1 cellular context compared by ENCODE assay signal in the genomic region with DNA sequence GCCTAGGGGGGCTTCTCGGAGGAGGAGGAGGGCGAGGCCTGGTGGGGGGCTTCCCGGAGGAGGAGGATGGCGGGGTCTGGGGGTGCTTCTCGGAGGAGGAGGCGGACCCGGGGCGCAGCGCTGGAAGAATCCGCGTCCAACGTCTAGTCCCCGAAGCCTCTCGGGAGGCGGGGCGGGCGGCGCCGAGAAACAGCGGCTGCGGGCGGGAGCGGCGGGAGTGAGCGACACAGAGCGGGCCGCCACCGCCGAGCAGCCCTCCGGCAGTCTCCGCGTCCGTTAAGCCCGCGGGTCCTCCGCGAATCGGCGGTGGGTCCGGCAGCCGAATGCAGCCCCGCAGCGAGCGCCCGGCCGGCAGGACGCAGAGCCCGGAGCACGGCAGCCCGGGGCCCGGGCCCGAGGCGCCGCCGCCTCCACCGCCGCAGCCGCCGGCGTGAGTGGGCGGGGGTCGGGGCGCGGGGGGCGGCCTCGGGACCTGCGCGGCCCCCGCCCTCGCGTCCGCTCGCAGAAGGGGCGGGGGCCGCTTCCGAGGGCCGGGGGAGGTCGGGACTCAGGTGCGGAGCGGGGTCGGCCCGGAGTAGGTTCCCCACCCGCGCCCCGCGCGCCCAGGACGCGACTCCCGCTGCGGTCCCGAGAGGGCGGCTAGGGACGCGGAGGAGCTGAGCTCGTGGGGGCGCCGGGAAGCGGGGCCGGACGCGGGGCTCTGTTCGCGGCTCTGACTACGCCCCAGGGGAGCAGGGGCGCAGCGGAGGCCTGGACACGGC.
A peak's percentile ranks its signal among the peaks of the same experiment; 100 is the strongest.
TF ChIP-seq lines count a peak whose summit lies in the region.

A gene (plus strand): TSS at position 214 of the 761 bp plus-strand sequence. CDS start 110 bp downstream, at position 324.

TF ChIP-seq in GM12878, 131 proteins besides CTCF, POLR2A, EP300 and RAD21 (continued from another document):
- TF ChIP-seq CHD2 (IDR thresholded peaks at IDR 0.05; ENCODE audit: borderline replicate concordance, low read depth, low read length), result no peak
- TF ChIP-seq EGR1 (IDR thresholded peaks at IDR 0.05; ENCODE audit: borderline replicate concordance in 1 of 2, low read depth in 2 of 2, low read length in 2 of 2), result peak; percentile 28 to 76; a peak in 2 of 3 replicates
- TF ChIP-seq, protein P1, sequence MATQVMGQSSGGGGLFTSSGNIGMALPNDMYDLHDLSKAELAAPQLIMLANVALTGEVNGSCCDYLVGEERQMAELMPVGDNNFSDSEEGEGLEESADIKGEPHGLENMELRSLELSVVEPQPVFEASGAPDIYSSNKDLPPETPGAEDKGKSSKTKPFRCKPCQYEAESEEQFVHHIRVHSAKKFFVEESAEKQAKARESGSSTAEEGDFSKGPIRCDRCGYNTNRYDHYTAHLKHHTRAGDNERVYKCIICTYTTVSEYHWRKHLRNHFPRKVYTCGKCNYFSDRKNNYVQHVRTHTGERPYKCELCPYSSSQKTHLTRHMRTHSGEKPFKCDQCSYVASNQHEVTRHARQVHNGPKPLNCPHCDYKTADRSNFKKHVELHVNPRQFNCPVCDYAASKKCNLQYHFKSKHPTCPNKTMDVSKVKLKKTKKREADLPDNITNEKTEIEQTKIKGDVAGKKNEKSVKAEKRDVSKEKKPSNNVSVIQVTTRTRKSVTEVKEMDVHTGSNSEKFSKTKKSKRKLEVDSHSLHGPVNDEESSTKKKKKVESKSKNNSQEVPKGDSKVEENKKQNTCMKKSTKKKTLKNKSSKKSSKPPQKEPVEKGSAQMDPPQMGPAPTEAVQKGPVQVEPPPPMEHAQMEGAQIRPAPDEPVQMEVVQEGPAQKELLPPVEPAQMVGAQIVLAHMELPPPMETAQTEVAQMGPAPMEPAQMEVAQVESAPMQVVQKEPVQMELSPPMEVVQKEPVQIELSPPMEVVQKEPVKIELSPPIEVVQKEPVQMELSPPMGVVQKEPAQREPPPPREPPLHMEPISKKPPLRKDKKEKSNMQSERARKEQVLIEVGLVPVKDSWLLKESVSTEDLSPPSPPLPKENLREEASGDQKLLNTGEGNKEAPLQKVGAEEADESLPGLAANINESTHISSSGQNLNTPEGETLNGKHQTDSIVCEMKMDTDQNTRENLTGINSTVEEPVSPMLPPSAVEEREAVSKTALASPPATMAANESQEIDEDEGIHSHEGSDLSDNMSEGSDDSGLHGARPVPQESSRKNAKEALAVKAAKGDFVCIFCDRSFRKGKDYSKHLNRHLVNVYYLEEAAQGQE (IDR thresholded peaks at IDR 0.05; ENCODE audit: low read depth, low read length), result no peak
- TF ChIP-seq STAT1 (conservative IDR thresholded peaks at IDR 0.05), result no peak
- TF ChIP-seq TBL1XR1 (IDR thresholded peaks at IDR 0.05; ENCODE audit: low read depth, low read length), result no peak
- TF ChIP-seq, protein P2, sequence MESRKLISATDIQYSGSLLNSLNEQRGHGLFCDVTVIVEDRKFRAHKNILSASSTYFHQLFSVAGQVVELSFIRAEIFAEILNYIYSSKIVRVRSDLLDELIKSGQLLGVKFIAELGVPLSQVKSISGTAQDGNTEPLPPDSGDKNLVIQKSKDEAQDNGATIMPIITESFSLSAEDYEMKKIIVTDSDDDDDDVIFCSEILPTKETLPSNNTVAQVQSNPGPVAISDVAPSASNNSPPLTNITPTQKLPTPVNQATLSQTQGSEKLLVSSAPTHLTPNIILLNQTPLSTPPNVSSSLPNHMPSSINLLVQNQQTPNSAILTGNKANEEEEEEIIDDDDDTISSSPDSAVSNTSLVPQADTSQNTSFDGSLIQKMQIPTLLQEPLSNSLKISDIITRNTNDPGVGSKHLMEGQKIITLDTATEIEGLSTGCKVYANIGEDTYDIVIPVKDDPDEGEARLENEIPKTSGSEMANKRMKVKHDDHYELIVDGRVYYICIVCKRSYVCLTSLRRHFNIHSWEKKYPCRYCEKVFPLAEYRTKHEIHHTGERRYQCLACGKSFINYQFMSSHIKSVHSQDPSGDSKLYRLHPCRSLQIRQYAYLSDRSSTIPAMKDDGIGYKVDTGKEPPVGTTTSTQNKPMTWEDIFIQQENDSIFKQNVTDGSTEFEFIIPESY (IDR thresholded peaks at IDR 0.05), result no peak
- no peak for TF ChIP-seq SUPT20H (IDR thresholded peaks at IDR 0.05; ENCODE audit: borderline replicate concordance, control insufficient read depth, low read depth, low read length)
- TF ChIP-seq YBX1 (IDR thresholded peaks at IDR 0.05), result no peak
- no peak for TF ChIP-seq CBFB (IDR thresholded peaks at IDR 0.05; ENCODE audit: low read depth)
- no peak for TF ChIP-seq POLR2AphosphoS5 (IDR thresholded peaks at IDR 0.05; ENCODE audit: low read length)
- TF ChIP-seq, protein P3, sequence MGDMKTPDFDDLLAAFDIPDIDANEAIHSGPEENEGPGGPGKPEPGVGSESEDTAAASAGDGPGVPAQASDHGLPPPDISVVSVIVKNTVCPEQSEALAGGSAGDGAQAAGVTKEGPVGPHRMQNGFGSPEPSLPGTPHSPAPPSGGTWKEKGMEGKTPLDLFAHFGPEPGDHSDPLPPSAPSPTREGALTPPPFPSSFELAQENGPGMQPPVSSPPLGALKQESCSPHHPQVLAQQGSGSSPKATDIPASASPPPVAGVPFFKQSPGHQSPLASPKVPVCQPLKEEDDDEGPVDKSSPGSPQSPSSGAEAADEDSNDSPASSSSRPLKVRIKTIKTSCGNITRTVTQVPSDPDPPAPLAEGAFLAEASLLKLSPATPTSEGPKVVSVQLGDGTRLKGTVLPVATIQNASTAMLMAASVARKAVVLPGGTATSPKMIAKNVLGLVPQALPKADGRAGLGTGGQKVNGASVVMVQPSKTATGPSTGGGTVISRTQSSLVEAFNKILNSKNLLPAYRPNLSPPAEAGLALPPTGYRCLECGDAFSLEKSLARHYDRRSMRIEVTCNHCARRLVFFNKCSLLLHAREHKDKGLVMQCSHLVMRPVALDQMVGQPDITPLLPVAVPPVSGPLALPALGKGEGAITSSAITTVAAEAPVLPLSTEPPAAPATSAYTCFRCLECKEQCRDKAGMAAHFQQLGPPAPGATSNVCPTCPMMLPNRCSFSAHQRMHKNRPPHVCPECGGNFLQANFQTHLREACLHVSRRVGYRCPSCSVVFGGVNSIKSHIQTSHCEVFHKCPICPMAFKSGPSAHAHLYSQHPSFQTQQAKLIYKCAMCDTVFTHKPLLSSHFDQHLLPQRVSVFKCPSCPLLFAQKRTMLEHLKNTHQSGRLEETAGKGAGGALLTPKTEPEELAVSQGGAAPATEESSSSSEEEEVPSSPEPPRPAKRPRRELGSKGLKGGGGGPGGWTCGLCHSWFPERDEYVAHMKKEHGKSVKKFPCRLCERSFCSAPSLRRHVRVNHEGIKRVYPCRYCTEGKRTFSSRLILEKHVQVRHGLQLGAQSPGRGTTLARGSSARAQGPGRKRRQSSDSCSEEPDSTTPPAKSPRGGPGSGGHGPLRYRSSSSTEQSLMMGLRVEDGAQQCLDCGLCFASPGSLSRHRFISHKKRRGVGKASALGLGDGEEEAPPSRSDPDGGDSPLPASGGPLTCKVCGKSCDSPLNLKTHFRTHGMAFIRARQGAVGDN (IDR thresholded peaks at IDR 0.05), result 0 out of 2 replicates have a peak, but pooled peaks have one; percentile 19
- TF ChIP-seq, protein P4, sequence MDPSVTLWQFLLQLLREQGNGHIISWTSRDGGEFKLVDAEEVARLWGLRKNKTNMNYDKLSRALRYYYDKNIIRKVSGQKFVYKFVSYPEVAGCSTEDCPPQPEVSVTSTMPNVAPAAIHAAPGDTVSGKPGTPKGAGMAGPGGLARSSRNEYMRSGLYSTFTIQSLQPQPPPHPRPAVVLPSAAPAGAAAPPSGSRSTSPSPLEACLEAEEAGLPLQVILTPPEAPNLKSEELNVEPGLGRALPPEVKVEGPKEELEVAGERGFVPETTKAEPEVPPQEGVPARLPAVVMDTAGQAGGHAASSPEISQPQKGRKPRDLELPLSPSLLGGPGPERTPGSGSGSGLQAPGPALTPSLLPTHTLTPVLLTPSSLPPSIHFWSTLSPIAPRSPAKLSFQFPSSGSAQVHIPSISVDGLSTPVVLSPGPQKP (IDR thresholded peaks at IDR 0.05; ENCODE audit: low read depth, low read length), result no peak
- no peak for TF ChIP-seq ASH2L (IDR thresholded peaks at IDR 0.05; ENCODE audit: borderline replicate concordance, low read depth)
- TF ChIP-seq HDAC6 (IDR thresholded peaks at IDR 0.05; ENCODE audit: unreplicated experiment), result no peak
- no peak for TF ChIP-seq CBX5 (IDR thresholded peaks at IDR 0.05; ENCODE audit: low read depth)
- no peak for TF ChIP-seq CHD4 (IDR thresholded peaks at IDR 0.05)
- no peak for TF ChIP-seq SMC3 (IDR thresholded peaks at IDR 0.05; ENCODE audit: borderline replicate concordance, low read length)
- no peak for TF ChIP-seq NFXL1 (IDR thresholded peaks at IDR 0.05; ENCODE audit: borderline replicate concordance)
- TF ChIP-seq, protein P5, sequence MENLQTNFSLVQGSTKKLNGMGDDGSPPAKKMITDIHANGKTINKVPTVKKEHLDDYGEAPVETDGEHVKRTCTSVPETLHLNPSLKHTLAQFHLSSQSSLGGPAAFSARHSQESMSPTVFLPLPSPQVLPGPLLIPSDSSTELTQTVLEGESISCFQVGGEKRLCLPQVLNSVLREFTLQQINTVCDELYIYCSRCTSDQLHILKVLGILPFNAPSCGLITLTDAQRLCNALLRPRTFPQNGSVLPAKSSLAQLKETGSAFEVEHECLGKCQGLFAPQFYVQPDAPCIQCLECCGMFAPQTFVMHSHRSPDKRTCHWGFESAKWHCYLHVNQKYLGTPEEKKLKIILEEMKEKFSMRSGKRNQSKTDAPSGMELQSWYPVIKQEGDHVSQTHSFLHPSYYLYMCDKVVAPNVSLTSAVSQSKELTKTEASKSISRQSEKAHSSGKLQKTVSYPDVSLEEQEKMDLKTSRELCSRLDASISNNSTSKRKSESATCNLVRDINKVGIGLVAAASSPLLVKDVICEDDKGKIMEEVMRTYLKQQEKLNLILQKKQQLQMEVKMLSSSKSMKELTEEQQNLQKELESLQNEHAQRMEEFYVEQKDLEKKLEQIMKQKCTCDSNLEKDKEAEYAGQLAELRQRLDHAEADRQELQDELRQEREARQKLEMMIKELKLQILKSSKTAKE (IDR thresholded peaks at IDR 0.05; ENCODE audit: low read depth, poor library complexity, severe bottlenecking), result no peak
- TF ChIP-seq PML (IDR thresholded peaks at IDR 0.05; ENCODE audit: low read length), result no peak
- TF ChIP-seq, protein P6, sequence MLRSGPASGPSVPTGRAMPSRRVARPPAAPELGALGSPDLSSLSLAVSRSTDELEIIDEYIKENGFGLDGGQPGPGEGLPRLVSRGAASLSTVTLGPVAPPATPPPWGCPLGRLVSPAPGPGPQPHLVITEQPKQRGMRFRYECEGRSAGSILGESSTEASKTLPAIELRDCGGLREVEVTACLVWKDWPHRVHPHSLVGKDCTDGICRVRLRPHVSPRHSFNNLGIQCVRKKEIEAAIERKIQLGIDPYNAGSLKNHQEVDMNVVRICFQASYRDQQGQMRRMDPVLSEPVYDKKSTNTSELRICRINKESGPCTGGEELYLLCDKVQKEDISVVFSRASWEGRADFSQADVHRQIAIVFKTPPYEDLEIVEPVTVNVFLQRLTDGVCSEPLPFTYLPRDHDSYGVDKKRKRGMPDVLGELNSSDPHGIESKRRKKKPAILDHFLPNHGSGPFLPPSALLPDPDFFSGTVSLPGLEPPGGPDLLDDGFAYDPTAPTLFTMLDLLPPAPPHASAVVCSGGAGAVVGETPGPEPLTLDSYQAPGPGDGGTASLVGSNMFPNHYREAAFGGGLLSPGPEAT (IDR thresholded peaks at IDR 0.05; ENCODE audit: low read depth), result no peak
- 0 out of 2 replicates have a peak, but pooled peaks have one; percentile 36 for TF ChIP-seq CREM (IDR thresholded peaks at IDR 0.05; ENCODE audit: low read depth)
- TF ChIP-seq RUNX3 (IDR thresholded peaks at IDR 0.05; ENCODE audit: low read length), result peak; percentile 74
- no peak for TF ChIP-seq CREB1 (IDR thresholded peaks at IDR 0.05; ENCODE audit: low read depth)
- no peak for TF ChIP-seq ZBED1 (IDR thresholded peaks at IDR 0.05; ENCODE audit: borderline replicate concordance)
- TF ChIP-seq, protein P7, sequence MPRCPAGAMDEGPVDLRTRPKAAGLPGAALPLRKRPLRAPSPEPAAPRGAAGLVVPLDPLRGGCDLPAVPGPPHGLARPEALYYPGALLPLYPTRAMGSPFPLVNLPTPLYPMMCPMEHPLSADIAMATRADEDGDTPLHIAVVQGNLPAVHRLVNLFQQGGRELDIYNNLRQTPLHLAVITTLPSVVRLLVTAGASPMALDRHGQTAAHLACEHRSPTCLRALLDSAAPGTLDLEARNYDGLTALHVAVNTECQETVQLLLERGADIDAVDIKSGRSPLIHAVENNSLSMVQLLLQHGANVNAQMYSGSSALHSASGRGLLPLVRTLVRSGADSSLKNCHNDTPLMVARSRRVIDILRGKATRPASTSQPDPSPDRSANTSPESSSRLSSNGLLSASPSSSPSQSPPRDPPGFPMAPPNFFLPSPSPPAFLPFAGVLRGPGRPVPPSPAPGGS (IDR thresholded peaks at IDR 0.05; ENCODE audit: borderline replicate concordance, insufficient read depth, low read depth, low read length, poor library complexity, severe bottlenecking), result no peak
- TF ChIP-seq STAT3 (IDR thresholded peaks at IDR 0.05; ENCODE audit: low read depth, low read length), result no peak
